ENCODE assay signal across 2 cellular contexts in genomic region chr16:14071576-14072271, GRCh38.
TF ChIP-seq lines count a peak whose summit lies in the region.

No MANE protein-coding gene starts in this region.

TF ChIP-seq in K562, 482 proteins besides CTCF, POLR2A, EP300 and RAD21:
- TF ChIP-seq ZNF707 (CRISPR knock-in tag; conservative IDR thresholded peaks at IDR 0.05) (no peak), LARP7 (IDR thresholded peaks at IDR 0.05) (no peak), ZHX1 (conservative IDR thresholded peaks at IDR 0.05; ENCODE audit: low read length) (0 out of 2 replicates have a peak, but pooled peaks have one; percentile 38), SRSF1 (IDR thresholded peaks at IDR 0.05; ENCODE audit: low read depth, low read length) (no peak), PCBP1 (IDR thresholded peaks at IDR 0.05; ENCODE audit: low read depth, low read length, poor library complexity, severe bottlenecking) (peak; percentile 81), ZKSCAN8 (CRISPR knock-in tag; IDR thresholded peaks at IDR 0.05) (no peak), CBFB (CRISPR knock-in tag; IDR thresholded peaks at IDR 0.05) (no peak), RHOXF2B (CRISPR knock-in tag; conservative IDR thresholded peaks at IDR 0.05) (no peak), ETS1 (conservative IDR thresholded peaks at IDR 0.05; ENCODE audit: control insufficient read depth, low read depth, low read length) (0 out of 2 replicates have a peak, but pooled peaks have one; percentile 14), RBBP5 (IDR thresholded peaks at IDR 0.05; ENCODE audit: borderline replicate concordance, insufficient read depth, low read length, poor library complexity, severe bottlenecking) (peak; percentile 30), HMGN3 (IDR thresholded peaks at IDR 0.05; ENCODE audit: borderline replicate concordance, extremely low read depth, insufficient read length, low read depth, low read length) (peak; percentile 16), CREB1 (IDR thresholded peaks at IDR 0.05) (no peak), CREB1 (CRISPR knock-in tag; IDR thresholded peaks at IDR 0.05) (peak; percentile 29; the same call in 1 of the 2 replicates), BCOR (IDR thresholded peaks at IDR 0.05) (peak; percentile 60; the same call in 1 of the 2 replicates), ZNF639 (CRISPR knock-in tag; conservative IDR thresholded peaks at IDR 0.05 in 1 of 2, IDR thresholded peaks at IDR 0.05 in 1 of 2) (no peak), ZNF146 (CRISPR knock-in tag; IDR thresholded peaks at IDR 0.05; ENCODE audit: unreplicated experiment) (no peak), TCFL5 (CRISPR knock-in tag; conservative IDR thresholded peaks at IDR 0.05) (no peak), ZBTB7A (IDR thresholded peaks at IDR 0.05; ENCODE audit: borderline replicate concordance, control insufficient read depth, low read depth, low read length) (peak; percentile 44; the same call in 1 of the 2 replicates), ZNF785 (CRISPR knock-in tag; IDR thresholded peaks at IDR 0.05) (no peak), ZFP36 (IDR thresholded peaks at IDR 0.05; ENCODE audit: low read depth, low read length, partially characterized antibody) (peak; percentile 43), E2F6 (IDR thresholded peaks at IDR 0.05; ENCODE audit: borderline replicate concordance in 1 of 2, extremely low read depth in 1 of 2, insufficient read depth in 1 of 2, insufficient read length in 1 of 2, low read depth in 1 of 2, low read length in 1 of 2, poor library complexity in 1 of 2, severe bottlenecking in 1 of 2) (peak in 1 of 2 experiments; percentile 4), KAT2B (IDR thresholded peaks at IDR 0.05; ENCODE audit: low read depth, low read length) (no peak)

TF ChIP-seq in HepG2, 621 proteins besides CTCF, POLR2A, EP300 and RAD21 (continues in another document):
- TF ChIP-seq SP1 (IDR thresholded peaks at IDR 0.05) (no peak), SP1 (CRISPR knock-in tag; IDR thresholded peaks at IDR 0.05) (no peak), NCOA2 (CRISPR knock-in tag; IDR thresholded peaks at IDR 0.05) (no peak; the same call in 1 of the 2 replicates), RFXANK (CRISPR knock-in tag; IDR thresholded peaks at IDR 0.05) (no peak), MAZ (IDR thresholded peaks at IDR 0.05; ENCODE audit: borderline replicate concordance, low read depth, low read length) (no peak), MAZ (CRISPR knock-in tag; IDR thresholded peaks at IDR 0.05; ENCODE audit: low read depth) (no peak), ZNF513 (CRISPR knock-in tag; conservative IDR thresholded peaks at IDR 0.05) (no peak), ESRRA (CRISPR knock-in tag; IDR thresholded peaks at IDR 0.05; ENCODE audit: low read depth) (no peak), ARNT2 (CRISPR knock-in tag; IDR thresholded peaks at IDR 0.05; ENCODE audit: low read depth) (no peak), AKAP8 (CRISPR knock-in tag; IDR thresholded peaks at IDR 0.05) (no peak), FOXK1 (CRISPR knock-in tag; IDR thresholded peaks at IDR 0.05; ENCODE audit: borderline replicate concordance, low read depth) (no peak), ZNF782 (CRISPR knock-in tag; IDR thresholded peaks at IDR 0.05; ENCODE audit: borderline replicate concordance) (no peak), PAXIP1 (CRISPR knock-in tag; conservative IDR thresholded peaks at IDR 0.05) (no peak), GMEB2 (CRISPR knock-in tag; IDR thresholded peaks at IDR 0.05; ENCODE audit: low read depth) (no peak), ASH2L (IDR thresholded peaks at IDR 0.05; ENCODE audit: insufficient read length, low read depth, low read length) (peak; percentile 78), ZKSCAN8 (CRISPR knock-in tag; IDR thresholded peaks at IDR 0.05; ENCODE audit: borderline replicate concordance) (no peak), SCMH1 (CRISPR knock-in tag; IDR thresholded peaks at IDR 0.05; ENCODE audit: borderline replicate concordance) (no peak), ZNF550 (CRISPR knock-in tag; IDR thresholded peaks at IDR 0.05; ENCODE audit: borderline replicate concordance) (no peak), ZNF10 (CRISPR knock-in tag; IDR thresholded peaks at IDR 0.05; ENCODE audit: borderline replicate concordance, low read depth) (no peak), SATB2 (CRISPR knock-in tag; IDR thresholded peaks at IDR 0.05) (no peak), STAT5B (CRISPR knock-in tag; IDR thresholded peaks at IDR 0.05) (no peak), JUND (CRISPR knock-in tag; IDR thresholded peaks at IDR 0.05) (no peak), NFIC (IDR thresholded peaks at IDR 0.05; ENCODE audit: low read length) (no peak), MYPOP (CRISPR knock-in tag; IDR thresholded peaks at IDR 0.05) (no peak), ELF3 (CRISPR knock-in tag; IDR thresholded peaks at IDR 0.05) (no peak), PHF21A (CRISPR knock-in tag; IDR thresholded peaks at IDR 0.05) (no peak), PHF20 (CRISPR knock-in tag; IDR thresholded peaks at IDR 0.05) (no peak), ZSCAN20 (CRISPR knock-in tag; IDR thresholded peaks at IDR 0.05; ENCODE audit: borderline replicate concordance) (no peak; the same call in 1 of the 2 replicates), SIN3A (IDR thresholded peaks at IDR 0.05; ENCODE audit: borderline replicate concordance, low read depth, low read length) (0 out of 2 replicates have a peak, but pooled peaks have one; percentile 27), ZNF652 (CRISPR knock-in tag; IDR thresholded peaks at IDR 0.05; ENCODE audit: borderline replicate concordance, low read depth) (no peak), ZMYM2 (CRISPR knock-in tag; IDR thresholded peaks at IDR 0.05) (no peak), RXRB (CRISPR knock-in tag; IDR thresholded peaks at IDR 0.05; ENCODE audit: borderline replicate concordance) (no peak), ZBTB49 (CRISPR knock-in tag; IDR thresholded peaks at IDR 0.05; ENCODE audit: borderline replicate concordance) (no peak), ZNF407 (CRISPR knock-in tag; IDR thresholded peaks at IDR 0.05; ENCODE audit: not compliant biosample characterization) (no peak), SMAD9 (CRISPR knock-in tag; IDR thresholded peaks at IDR 0.05) (no peak)
